ENCODE assay signal across 8 cellular contexts in the genomic region with DNA sequence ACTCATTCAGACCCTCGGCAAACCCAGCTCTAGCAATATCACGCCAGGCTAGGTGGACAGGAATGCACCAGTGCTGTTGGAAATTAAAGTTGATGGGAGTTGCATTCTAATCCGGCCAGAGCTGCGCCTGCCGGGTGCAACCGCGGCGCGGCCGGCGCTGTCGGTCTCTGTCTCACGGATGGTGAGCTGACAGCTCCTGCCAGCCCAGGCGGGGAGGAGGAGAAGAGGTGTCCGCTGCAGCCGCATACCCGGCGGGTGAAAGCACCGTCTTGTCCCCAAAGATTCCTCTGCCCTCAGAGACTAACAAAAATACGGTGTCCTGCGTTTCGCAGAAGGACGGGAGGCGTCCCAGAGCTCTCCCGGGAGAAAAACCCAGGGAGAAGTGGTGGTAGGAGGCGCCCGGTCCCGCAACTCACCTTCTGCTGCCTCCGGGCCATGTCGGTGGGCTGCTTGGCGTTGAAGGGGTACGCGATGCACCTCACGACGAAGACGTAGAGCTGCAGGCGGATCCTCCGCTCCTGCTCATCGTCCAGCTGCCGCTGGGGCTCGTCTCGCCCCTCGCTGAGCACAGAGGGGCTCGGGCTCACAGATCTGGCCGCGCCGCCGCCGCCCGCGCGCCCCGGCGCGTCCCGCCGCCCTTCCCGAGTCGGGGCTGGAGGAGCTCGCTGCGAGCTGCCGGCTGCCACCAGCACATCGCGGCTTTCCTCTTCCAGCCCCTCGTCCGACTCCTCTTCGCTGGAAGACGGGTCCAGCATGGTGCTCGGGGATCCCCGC. TPM values are rescaled to one million over a fixed set of nuclear protein-coding genes. Genes with fewer than 3 reads are reported as not detected.
DNase-seq lines count a peak whose midpoint lies in the region; ATAC-seq and TF ChIP-seq lines count a peak whose summit lies in the region.

No MANE protein-coding gene starts in this region.

- peak overlapping the region; percentile 84 for H3K4me3 ChIP-seq in HUES64 (ENCODE audit: low read length)
- H3K4me3 ChIP-seq in cardiac muscle cell, result peak overlapping the region; percentile 84
- H3K4me3 ChIP-seq in parathyroid adenoma (ENCODE audit: low read depth, low read length), result peak overlapping the region; percentile 65

- DNase-seq in NCI-H146 (lab: John Stamatoyannopoulos, UW) (peak; percentile 56), NCI-H146 treated with DMSO at 0.1 percent for 48 hours (lab: John Stamatoyannopoulos, UW; ENCODE audit: unreplicated experiment) (no peak), cardiac muscle cell (ENCODE audit: low read depth in 1 of 2, low spot score in 1 of 2) (peak; percentile 50 to 63), A172 (ENCODE audit: low spot score) (no peak)

- peak; percentile 43 for ATAC-seq in GM21723 (IDR thresholded peaks at IDR 0.05; ENCODE audit: unreplicated experiment)

- H3K27me3 Mint-ChIP-seq in activated naive CD8-positive, alpha-beta T cell, result peaks cover 35% of the 10 kb centered on the region

- H3K27ac ChIP-seq in HUES64 (ENCODE audit: low read depth, low read length) (peak overlapping the region; percentile 41; the same call in 1 of the 2 replicates), cardiac muscle cell (peak overlapping the region; percentile 82), parathyroid adenoma (peak overlapping the region; percentile 29)

- peak overlapping the region; percentile 80 for H3K9ac ChIP-seq in HUES64 (ENCODE audit: low read depth, low read length)
- no peak overlapping the region for H3K9ac ChIP-seq in parathyroid adenoma

- no peaks in the 10 kb centered on the region for H3K79me2 ChIP-seq in parathyroid adenoma

- no peaks in the 10 kb centered on the region for H3K36me3 Mint-ChIP-seq in activated naive CD8-positive, alpha-beta T cell

- H2AFZ ChIP-seq in parathyroid adenoma, result peak overlapping the region; percentile 65

- no peak for TF ChIP-seq CTCF in cardiac muscle cell (IDR thresholded peaks at IDR 0.05; ENCODE audit: low read depth, low read length)
- no peak for TF ChIP-seq CTCF in parathyroid adenoma (IDR thresholded peaks at IDR 0.05)

- peak overlapping the region; percentile 67 for H3K4me3 Mint-ChIP-seq in activated naive CD8-positive, alpha-beta T cell

- H3K4me1 Mint-ChIP-seq in activated naive CD8-positive, alpha-beta T cell (ENCODE audit: low read depth), result peaks cover 8% of the 10 kb centered on the region

- H3K36me3 ChIP-seq in HUES64 (ENCODE audit: insufficient read depth, low read length), result no peaks in the 10 kb centered on the region
- no peaks in the 10 kb centered on the region for H3K36me3 ChIP-seq in cardiac muscle cell
- no peaks in the 10 kb centered on the region for H3K36me3 ChIP-seq in parathyroid adenoma (ENCODE audit: control insufficient read depth, insufficient read depth, low read length)

- H3K27ac Mint-ChIP-seq in activated naive CD8-positive, alpha-beta T cell, result no peak overlapping the region

- 1% methylated on average over 70 of the region's 70 CpGs for WGBS in HUES64

- H3K9me3 ChIP-seq in HUES64 (ENCODE audit: insufficient read depth, low read depth, low read length), result no peaks in the 10 kb centered on the region
- no peaks in the 10 kb centered on the region for H3K9me3 ChIP-seq in cardiac muscle cell (ENCODE audit: low read depth)
- H3K9me3 ChIP-seq in parathyroid adenoma (ENCODE audit: control insufficient read depth, low read length), result no peaks in the 10 kb centered on the region

- H3K4me1 ChIP-seq in HUES64 (ENCODE audit: insufficient read depth, low read length) (peaks cover 27% of the 10 kb centered on the region), cardiac muscle cell (ENCODE audit: low read depth) (peaks cover 5% of the 10 kb centered on the region), parathyroid adenoma (no peaks in the 10 kb centered on the region)

- H3K27me3 ChIP-seq in HUES64 (ENCODE audit: insufficient read depth, low read length) (peaks cover 49% of the 10 kb centered on the region), cardiac muscle cell (peaks cover 34% of the 10 kb centered on the region), parathyroid adenoma (ENCODE audit: control insufficient read depth, insufficient read depth, low read length) (no peaks in the 10 kb centered on the region)

- no peaks in the 10 kb centered on the region for H3K9me3 Mint-ChIP-seq in activated naive CD8-positive, alpha-beta T cell (ENCODE audit: low read depth)

- H3K4me2 ChIP-seq in parathyroid adenoma (ENCODE audit: low read length), result peak overlapping the region; percentile 92

RNA-seq across cellular contexts. Expression of gene CADPS2, which starts 0.5 kb away (rescaled TPM):
- polyA plus RNA-seq in HUES64 (2013, experiment 1 of 2), result 6.9 TPM
- polyA plus RNA-seq in HUES64 (2013, experiment 2 of 2), result 6.0 TPM
- total RNA-seq in cardiac muscle cell, result 15.0 and 17.3 TPM in 2 replicates
- polyA plus RNA-seq in cardiac muscle cell, result 12.2 and 17.2 TPM in 2 replicates
- 3.4 and 3.7 TPM in 2 replicates for total RNA-seq in A172 (2014; rRNA removed; shearing (Covaris generic))

Comparison
In these comparisons a context has a peak if more than half of its experiments do, and no peak if none do; other contexts are left out.
1. DNase-seq: peak in NCI-H146 (single experiment) and cardiac muscle cell (2 of 2); none in NCI-H146 treated with DMSO at 0.1 percent for 48 hours (single experiment) and A172 (single experiment).
2. H3K27ac ChIP-seq: peak in every context shown above with its lines; median percentile 82 in cardiac muscle cell; 41 in HUES64; 29 in parathyroid adenoma.
3. Peak in every context shown above with its lines, with median percentiles within 50 percentile points of each other: H3K4me3 ChIP-seq.